Comparison of ENCODE assay signal across 8 cellular contexts in genomic region chr12:56029666-56030293, GRCh38. TPM values are rescaled to one million over a fixed set of nuclear protein-coding genes. Genes with fewer than 3 reads are reported as not detected.
DNase-seq lines count a peak whose midpoint lies in the region; ATAC-seq and TF ChIP-seq lines count a peak whose summit lies in the region.

No MANE protein-coding gene starts in this region.

- no peaks in the 10 kb centered on the region for H3K9me3 Mint-ChIP-seq in neural progenitor cell

- no peaks in the 10 kb centered on the region for H3K27me3 ChIP-seq in neural progenitor cell

- H3K36me3 Mint-ChIP-seq in neural progenitor cell: peaks cover 52% of the 10 kb centered on the region

- DNase-seq in AG09319 (ENCODE audit: extremely low read depth, low read depth): no peak
- DNase-seq in NCI-H1694 treated with DMSO at 0.1 percent for 48 hours (lab: John Stamatoyannopoulos, UW): peak; percentile 37
- DNase-seq in activated CD4-positive, alpha-beta T cell treated with anti-CD3 and anti-CD28 coated beads for 48 hours: peak; percentile 61
- no peak for DNase-seq in epithelial cell of proximal tubule (ENCODE audit: low read depth)
- DNase-seq in neural progenitor cell (ENCODE audit: low spot score): peak; percentile 79

- H3K4me2 ChIP-seq in neural progenitor cell: no peak overlapping the region

- H3K9me3 ChIP-seq in neural progenitor cell (ENCODE audit: low read depth): no peaks in the 10 kb centered on the region

- H3K4me3 ChIP-seq in epithelial cell of proximal tubule (ENCODE audit: low read depth, low read length): no peak overlapping the region
- no peak overlapping the region for H3K4me3 ChIP-seq in neural progenitor cell

- no peak overlapping the region for H3K27ac ChIP-seq in neural progenitor cell

- no peaks in the 10 kb centered on the region for H4K20me1 ChIP-seq in neural progenitor cell (ENCODE audit: low read depth)

- no peaks in the 10 kb centered on the region for H3K4me1 ChIP-seq in neural progenitor cell

- TF ChIP-seq CTCF in AG09319 (IDR thresholded peaks at IDR 0.05; ENCODE audit: low read depth, low read length) (peak; percentile 85), GM12873 (IDR thresholded peaks at IDR 0.05; ENCODE audit: insufficient read depth, low read depth, low read length, missing control alignments) (peak; percentile 75), epithelial cell of proximal tubule (conservative IDR thresholded peaks at IDR 0.05; ENCODE audit: low read depth, low read length) (peak; percentile 89), neural progenitor cell (IDR thresholded peaks at IDR 0.05) (peak; percentile 75)

- no peaks in the 10 kb centered on the region for H3K4me1 Mint-ChIP-seq in neural progenitor cell

- H3K27ac Mint-ChIP-seq in neural progenitor cell: no peak overlapping the region

- H3K36me3 ChIP-seq in neural progenitor cell: no peaks in the 10 kb centered on the region

- H3K4me3 Mint-ChIP-seq in neural progenitor cell: no peak overlapping the region

- H3F3A ChIP-seq in neural progenitor cell (ENCODE audit: low read depth): no peaks in the 10 kb centered on the region

- H3K27me3 Mint-ChIP-seq in neural progenitor cell (ENCODE audit: insufficient read depth, low read depth): peaks cover 8% of the 10 kb centered on the region

- no peak for ATAC-seq in HG03280 (IDR thresholded peaks at IDR 0.05; ENCODE audit: unreplicated experiment)
- no peak for ATAC-seq in GM21515 (IDR thresholded peaks at IDR 0.05; ENCODE audit: unreplicated experiment)

- H3K79me2 ChIP-seq in neural progenitor cell (ENCODE audit: low read depth): no peaks in the 10 kb centered on the region

- H3K9ac ChIP-seq in neural progenitor cell: no peak overlapping the region

- H2AFZ ChIP-seq in neural progenitor cell (replicated peaks): no peak overlapping the region

RNA-seq across cellular contexts. Expression of gene IKZF4, which starts 8.9 kb away (rescaled TPM):
- 0.94 and 3.1 TPM in 2 replicates for total RNA-seq in epithelial cell of proximal tubule
- total RNA-seq in neural progenitor cell (ENCODE audit: low replicate concordance): 2.1 and 4.4 TPM in 2 replicates

RNA-seq across cellular contexts. Expression of gene RPS26, which starts 11.9 kb away (rescaled TPM):
- total RNA-seq in epithelial cell of proximal tubule: 3,534 and 3,636 TPM in 2 replicates
- total RNA-seq in neural progenitor cell (ENCODE audit: low replicate concordance): 721 and 819 TPM in 2 replicates

RNA-seq across cellular contexts. Expression of gene SUOX, which starts 32.7 kb away (rescaled TPM):
- 12.9 and 15.7 TPM in 2 replicates for total RNA-seq in epithelial cell of proximal tubule
- 17.5 and 35.5 TPM in 2 replicates for total RNA-seq in neural progenitor cell (ENCODE audit: low replicate concordance)

RNA-seq across cellular contexts. Expression of gene ERBB3, which starts 50.2 kb away (rescaled TPM):
- total RNA-seq in epithelial cell of proximal tubule: 14.3 and 24.2 TPM in 2 replicates
- 6.3 and 8.8 TPM in 2 replicates for total RNA-seq in neural progenitor cell (ENCODE audit: low replicate concordance)

RNA-seq across cellular contexts. Expression of gene RAB5B, which starts 55.9 kb away (rescaled TPM):
- total RNA-seq in epithelial cell of proximal tubule (50.1 and 61.5 TPM in 2 replicates), neural progenitor cell (ENCODE audit: low replicate concordance) (62.9 and 64.5 TPM in 2 replicates)

Comparison
In these comparisons a context has a peak if more than half of its experiments do, and no peak if none do; other contexts are left out.
1. DNase-seq: peak in NCI-H1694 treated with DMSO at 0.1 percent for 48 hours (single experiment), activated CD4-positive, alpha-beta T cell treated with anti-CD3 and anti-CD28 coated beads for 48 hours (single experiment) and neural progenitor cell (single experiment); none in AG09319 (single experiment) and epithelial cell of proximal tubule (single experiment).
2. Peak in every context shown above with its lines, with median percentiles within 50 percentile points of each other: CTCF ChIP-seq.